In the genomic region with DNA sequence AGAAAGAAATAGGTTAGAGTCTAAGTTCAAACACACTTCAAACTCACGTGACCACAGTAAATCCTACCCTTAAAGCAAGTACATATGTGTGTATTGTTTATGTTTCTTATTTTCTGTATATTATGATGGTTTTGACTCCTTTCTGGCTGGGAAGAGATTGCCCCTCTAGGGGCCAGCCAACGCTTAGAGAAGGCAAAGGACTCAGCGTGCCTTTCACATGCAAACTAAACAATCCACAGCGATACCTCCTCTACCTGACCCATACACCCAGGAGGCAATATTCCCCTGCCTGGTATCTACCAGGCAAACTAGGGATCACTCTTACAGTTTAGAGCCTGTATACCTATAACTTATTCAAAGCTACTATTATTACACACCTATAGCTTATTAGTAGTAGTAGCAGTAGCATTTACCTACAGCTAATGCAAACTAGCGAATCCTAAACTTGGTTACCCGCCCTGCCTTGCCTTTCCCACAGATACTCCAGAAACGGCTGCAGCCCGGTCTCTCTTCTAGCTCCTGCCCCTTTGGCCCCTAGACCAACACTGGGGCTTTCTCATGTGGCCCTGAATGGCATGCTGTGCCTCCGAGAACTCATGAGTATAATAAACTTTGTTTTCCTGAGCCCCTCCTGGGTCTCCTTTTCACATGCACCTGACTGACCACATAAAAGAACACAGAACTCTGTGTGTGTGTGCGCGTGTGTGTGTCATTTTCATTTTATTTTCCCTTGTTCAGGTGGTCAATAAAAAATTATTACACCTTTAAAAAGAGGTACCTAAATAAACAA, we compare ENCODE assay signal across 1 cellular context.
A peak's percentile ranks its signal among the peaks of the same experiment; 100 is the strongest.
TF ChIP-seq lines count a peak whose summit lies in the region.

No MANE protein-coding gene starts in this region.

TF ChIP-seq in GM23338, 12 proteins besides CTCF, POLR2A, EP300 and RAD21 (continued from another document):
- TF ChIP-seq ZNF331 (CRISPR knock-in tag; IDR thresholded peaks at IDR 0.05; ENCODE audit: low read depth) (no peak), STAT1 (IDR thresholded peaks at IDR 0.05; ENCODE audit: unreplicated experiment) (no peak)
- TF ChIP-seq, protein P1, sequence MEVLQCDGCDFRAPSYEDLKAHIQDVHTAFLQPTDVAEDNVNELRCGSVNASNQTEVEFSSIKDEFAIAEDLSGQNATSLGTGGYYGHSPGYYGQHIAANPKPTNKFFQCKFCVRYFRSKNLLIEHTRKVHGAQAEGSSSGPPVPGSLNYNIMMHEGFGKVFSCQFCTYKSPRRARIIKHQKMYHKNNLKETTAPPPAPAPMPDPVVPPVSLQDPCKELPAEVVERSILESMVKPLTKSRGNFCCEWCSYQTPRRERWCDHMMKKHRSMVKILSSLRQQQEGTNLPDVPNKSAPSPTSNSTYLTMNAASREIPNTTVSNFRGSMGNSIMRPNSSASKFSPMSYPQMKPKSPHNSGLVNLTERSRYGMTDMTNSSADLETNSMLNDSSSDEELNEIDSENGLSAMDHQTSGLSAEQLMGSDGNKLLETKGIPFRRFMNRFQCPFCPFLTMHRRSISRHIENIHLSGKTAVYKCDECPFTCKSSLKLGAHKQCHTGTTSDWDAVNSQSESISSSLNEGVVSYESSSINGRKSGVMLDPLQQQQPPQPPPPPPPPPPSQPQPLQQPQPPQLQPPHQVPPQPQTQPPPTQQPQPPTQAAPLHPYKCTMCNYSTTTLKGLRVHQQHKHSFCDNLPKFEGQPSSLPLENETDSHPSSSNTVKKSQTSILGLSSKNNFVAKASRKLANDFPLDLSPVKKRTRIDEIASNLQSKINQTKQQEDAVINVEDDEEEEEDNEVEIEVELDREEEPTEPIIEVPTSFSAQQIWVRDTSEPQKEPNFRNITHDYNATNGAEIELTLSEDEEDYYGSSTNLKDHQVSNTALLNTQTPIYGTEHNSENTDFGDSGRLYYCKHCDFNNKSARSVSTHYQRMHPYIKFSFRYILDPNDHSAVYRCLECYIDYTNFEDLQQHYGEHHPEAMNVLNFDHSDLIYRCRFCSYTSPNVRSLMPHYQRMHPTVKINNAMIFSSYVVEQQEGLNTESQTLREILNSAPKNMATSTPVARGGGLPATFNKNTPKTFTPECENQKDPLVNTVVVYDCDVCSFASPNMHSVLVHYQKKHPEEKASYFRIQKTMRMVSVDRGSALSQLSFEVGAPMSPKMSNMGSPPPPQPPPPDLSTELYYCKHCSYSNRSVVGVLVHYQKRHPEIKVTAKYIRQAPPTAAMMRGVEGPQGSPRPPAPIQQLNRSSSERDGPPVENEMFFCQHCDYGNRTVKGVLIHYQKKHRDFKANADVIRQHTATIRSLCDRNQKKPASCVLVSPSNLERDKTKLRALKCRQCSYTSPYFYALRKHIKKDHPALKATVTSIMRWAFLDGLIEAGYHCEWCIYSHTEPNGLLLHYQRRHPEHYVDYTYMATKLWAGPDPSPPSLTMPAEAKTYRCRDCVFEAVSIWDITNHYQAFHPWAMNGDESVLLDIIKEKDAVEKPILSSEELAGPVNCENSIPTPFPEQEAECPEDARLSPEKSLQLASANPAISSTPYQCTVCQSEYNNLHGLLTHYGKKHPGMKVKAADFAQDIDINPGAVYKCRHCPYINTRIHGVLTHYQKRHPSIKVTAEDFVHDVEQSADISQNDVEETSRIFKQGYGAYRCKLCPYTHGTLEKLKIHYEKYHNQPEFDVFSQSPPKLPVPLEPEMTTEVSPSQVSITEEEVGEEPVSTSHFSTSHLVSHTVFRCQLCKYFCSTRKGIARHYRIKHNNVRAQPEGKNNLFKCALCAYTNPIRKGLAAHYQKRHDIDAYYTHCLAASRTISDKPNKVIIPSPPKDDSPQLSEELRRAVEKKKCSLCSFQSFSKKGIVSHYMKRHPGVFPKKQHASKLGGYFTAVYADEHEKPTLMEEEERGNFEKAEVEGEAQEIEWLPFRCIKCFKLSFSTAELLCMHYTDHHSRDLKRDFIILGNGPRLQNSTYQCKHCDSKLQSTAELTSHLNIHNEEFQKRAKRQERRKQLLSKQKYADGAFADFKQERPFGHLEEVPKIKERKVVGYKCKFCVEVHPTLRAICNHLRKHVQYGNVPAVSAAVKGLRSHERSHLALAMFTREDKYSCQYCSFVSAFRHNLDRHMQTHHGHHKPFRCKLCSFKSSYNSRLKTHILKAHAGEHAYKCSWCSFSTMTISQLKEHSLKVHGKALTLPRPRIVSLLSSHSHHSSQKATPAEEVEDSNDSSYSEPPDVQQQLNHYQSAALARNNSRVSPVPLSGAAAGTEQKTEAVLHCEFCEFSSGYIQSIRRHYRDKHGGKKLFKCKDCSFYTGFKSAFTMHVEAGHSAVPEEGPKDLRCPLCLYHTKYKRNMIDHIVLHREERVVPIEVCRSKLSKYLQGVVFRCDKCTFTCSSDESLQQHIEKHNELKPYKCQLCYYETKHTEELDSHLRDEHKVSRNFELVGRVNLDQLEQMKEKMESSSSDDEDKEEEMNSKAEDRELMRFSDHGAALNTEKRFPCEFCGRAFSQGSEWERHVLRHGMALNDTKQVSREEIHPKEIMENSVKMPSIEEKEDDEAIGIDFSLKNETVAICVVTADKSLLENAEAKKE (CRISPR knock-in tag; IDR thresholded peaks at IDR 0.05), result peak; percentile 28; the same call in 1 of the 2 replicates
TF ChIP-seq in GM23338: peak in this region for 1.
